Comparison of ENCODE assay signal across 22 cellular contexts in genomic region chr7:8963722-8964121, GRCh38.
DNase-seq lines count a peak whose midpoint lies in the region; ATAC-seq, FAIRE-seq and TF ChIP-seq lines count a peak whose summit lies in the region.
"Had no signal": no experiment of that assay in that cellular context is flagged by ENCODE, and none has a peak within 500 bp of the region (broad histone marks: within the 10 kb centered on the region; RNA-seq: fewer than 3 reads in every experiment).

No MANE protein-coding gene starts in this region.

- CTCF ChIA-PET in IMR-90 (lab: Yijun Ruan, JAX), result no interaction called here
- CTCF ChIA-PET in H1 (lab: Charles Lee; ENCODE audit: partially characterized antibody), result no interaction called here

- H3K9me1 ChIP-seq in IMR-90 (ENCODE audit: insufficient read depth, low read length), result no peaks in the 10 kb centered on the region

- H3K4me1 ChIP-seq in IMR-90 (ENCODE audit: control insufficient read depth, insufficient read depth, low read length) (no peaks in the 10 kb centered on the region), H1 (replicated peaks in 1 of 4; ENCODE audit: control insufficient read depth in 3 of 4, insufficient read depth in 4 of 4, low read length in 3 of 4) (no peaks in the 10 kb centered on the region)
- H3K4me1 ChIP-seq: A549; BLaER1 treated with 17β-estradiol and CSF1 and Interleukin-3, amounts not matched to agents 10 nM and 100 nM had no signal

- no TSS peak for BruUV-seq in IMR-90 (replicated peaks; lab: Mats Ljungman, UMichigan)

- dilution Hi-C loops in IMR-90 (cut with HindIII; ENCODE audit: low sequenced_read_pairs, unreplicated experiment), result no loop called here

- H2AFZ ChIP-seq in IMR-90 (replicated peaks; ENCODE audit: low read length, poor library complexity) (no peak overlapping the region), H1 (ENCODE audit: low read length) (0 out of 2 replicates have a peak overlapping the region, but pooled peaks have one; percentile 51)

- H3K14ac ChIP-seq in IMR-90 (replicated peaks; ENCODE audit: low read depth, low read length) (no peak overlapping the region), H1 (ENCODE audit: insufficient read length) (no peak overlapping the region)

- in situ Hi-C loops in IMR-90 (cut with MboI; ENCODE audit: low sequenced_read_pairs), result no loop called here

- H3K4me3 ChIP-seq in IMR-90 (ENCODE audit: insufficient read depth, low read depth, low read length) (no peak overlapping the region), H1 (ENCODE audit: extremely low read depth in 1 of 4, insufficient read depth in 2 of 4, low read depth in 3 of 4, low read length in 4 of 4) (no peak overlapping the region), H7 (ENCODE audit: insufficient read depth, low read depth, low read length) (no peak overlapping the region)
- H3K4me3 ChIP-seq: A549; BLaER1 treated with 17β-estradiol and CSF1 and Interleukin-3, amounts not matched to agents 10 nM and 100 nM; GM12878 had no signal

- intact Hi-C loops in IMR-90 (cut with micrococcal nuclease), result no loop called here

- no peak overlapping the region for H2AK5ac ChIP-seq in IMR-90 (ENCODE audit: low read depth, low read length)
- H2AK5ac ChIP-seq in H1 (ENCODE audit: low read depth, low read length), result no peak overlapping the region

- H2BK5ac ChIP-seq in IMR-90 (ENCODE audit: low read depth, low read length, poor library complexity, severe bottlenecking) (no peak overlapping the region), H1 (ENCODE audit: low read depth, low read length) (no peak overlapping the region)

- H3K27me3 ChIP-seq in IMR-90 (ENCODE audit: control insufficient read depth, insufficient read depth, low read length), result no peaks in the 10 kb centered on the region
- H3K27me3 ChIP-seq in H1 (replicated peaks in 1 of 4; ENCODE audit: control insufficient read depth in 3 of 4, extremely low read depth in 1 of 4, insufficient read depth in 3 of 4, low read length in 3 of 4), result no peaks in the 10 kb centered on the region
- H3K27me3 ChIP-seq in H7 (ENCODE audit: control insufficient read depth, insufficient read depth, low read length), result no peaks in the 10 kb centered on the region
- H3K27me3 ChIP-seq: BLaER1 treated with 17β-estradiol and CSF1 and Interleukin-3, amounts not matched to agents 10 nM and 100 nM had no signal

- H4K8ac ChIP-seq in IMR-90 (ENCODE audit: low read depth in 2 of 2, low read length in 2 of 2), result no peak overlapping the region
- no peak overlapping the region for H4K8ac ChIP-seq in H1 (ENCODE audit: extremely low read depth, insufficient read depth, low read length)

- ATAC-seq in IMR-90 (ENCODE audit: low read depth), result no peak
- ATAC-seq: A549, GM12878 had no signal

- no peaks in the 10 kb centered on the region for H3K23me2 ChIP-seq in H1 (ENCODE audit: low read depth, low read length)

- H3K4me2 ChIP-seq in IMR-90 (ENCODE audit: low read depth, low read length), result no peak overlapping the region
- H3K4me2 ChIP-seq in H1 (ENCODE audit: insufficient read depth in 1 of 2, low read depth in 2 of 2, low read length in 2 of 2), result no peak overlapping the region
- H3K4me2 ChIP-seq: A549; BLaER1 treated with 17β-estradiol and CSF1 and Interleukin-3, amounts not matched to agents 10 nM and 100 nM had no signal

- H3K18ac ChIP-seq in IMR-90 (ENCODE audit: low read depth, low read length), result no peak overlapping the region
- H3K18ac ChIP-seq in H1 (ENCODE audit: extremely low read depth, low read length), result no peak overlapping the region

- POLR2A ChIA-PET in IMR-90 (lab: Charles Lee; ENCODE audit: unreplicated experiment), result no interaction called here
- POLR2A ChIA-PET in H1 (lab: Charles Lee; ENCODE audit: partially characterized antibody), result no interaction called here

- H3K56ac ChIP-seq in IMR-90 (ENCODE audit: extremely low read depth, insufficient read depth, low read length) (no peak overlapping the region), H1 (replicated peaks; ENCODE audit: insufficient read length, low read depth, low read length) (no peak overlapping the region)

- H3K23ac ChIP-seq in IMR-90 (ENCODE audit: low read depth, low read length) (no peak overlapping the region), H1 (ENCODE audit: insufficient read length) (no peak overlapping the region)

- no peak overlapping the region for H2BK120ac ChIP-seq in IMR-90 (ENCODE audit: low read depth, low read length)
- H2BK120ac ChIP-seq in H1 (replicated peaks; ENCODE audit: low read depth, low read length), result no peak overlapping the region

- H3K79me2 ChIP-seq in H1 (ENCODE audit: control insufficient read depth in 1 of 2, insufficient read depth in 2 of 2, low read length in 2 of 2), result no peaks in the 10 kb centered on the region

- H2AK9ac ChIP-seq in IMR-90 (replicated peaks; ENCODE audit: low read depth, low read length, poor library complexity), result no peak overlapping the region

- no peak overlapping the region for H3K4ac ChIP-seq in IMR-90 (ENCODE audit: low read depth, low read length)
- no peak overlapping the region for H3K4ac ChIP-seq in H1 (replicated peaks; ENCODE audit: insufficient read length, low read depth, low read length)

- FAIRE-seq in H1 (lab: Jason Lieb, UNC), result no peak
- FAIRE-seq: A549, GM12878, GM12892, GM18507 had no signal

- H3K9me3 ChIP-seq in IMR-90 (ENCODE audit: control insufficient read depth, insufficient read depth, low read length) (peaks cover 3% of the 10 kb centered on the region; the same call in 1 of the 2 replicates), H1 (ENCODE audit: insufficient read depth in 2 of 2, low read depth in 1 of 2, low read length in 1 of 2) (no peaks in the 10 kb centered on the region)
- H3K9me3 ChIP-seq: A549; BLaER1 treated with 17β-estradiol and CSF1 and Interleukin-3, amounts not matched to agents 10 nM and 100 nM had no signal

- H4K91ac ChIP-seq in IMR-90 (ENCODE audit: insufficient read depth, low read depth, low read length) (no peak overlapping the region), H1 (replicated peaks; ENCODE audit: insufficient read length, low read length) (no peak overlapping the region)

- H3K36me3 ChIP-seq in IMR-90 (ENCODE audit: control insufficient read depth, insufficient read depth, low read length) (no peaks in the 10 kb centered on the region), H1 (ENCODE audit: control insufficient read depth in 2 of 4, insufficient read depth in 4 of 4, low read length in 3 of 4) (no peaks in the 10 kb centered on the region), H7 (replicated peaks; ENCODE audit: control insufficient read depth, insufficient read depth, low read length) (no peaks in the 10 kb centered on the region)
- H3K36me3 ChIP-seq: BLaER1 treated with 17β-estradiol and CSF1 and Interleukin-3, amounts not matched to agents 10 nM and 100 nM had no signal

- no peak overlapping the region for H2BK12ac ChIP-seq in H1 (ENCODE audit: low read depth, low read length)

- TF ChIP-seq POLR2A in IMR-90 (IDR thresholded peaks at IDR 0.05; ENCODE audit: low read depth, low read length) (no peak), H1 (IDR thresholded peaks at IDR 0.05; ENCODE audit: control extremely low read depth in 1 of 2, low read depth in 2 of 2, low read length in 2 of 2) (no peak)

- TF ChIP-seq EP300 in H1 (IDR thresholded peaks at IDR 0.05; ENCODE audit: borderline replicate concordance in 1 of 2, low read depth in 2 of 2, low read length in 2 of 2), result no peak

- H4K20me1 ChIP-seq in IMR-90 (ENCODE audit: insufficient read depth, low read length) (no peaks in the 10 kb centered on the region), H1 (replicated peaks in 1 of 2; ENCODE audit: control insufficient read depth in 1 of 2, insufficient read depth in 2 of 2, low read length in 2 of 2) (no peaks in the 10 kb centered on the region)
- H4K20me1 ChIP-seq: BLaER1 treated with 17β-estradiol and CSF1 and Interleukin-3, amounts not matched to agents 10 nM and 100 nM had no signal

- H3K9ac ChIP-seq in IMR-90 (ENCODE audit: low read depth, low read length) (no peak overlapping the region), H1 (replicated peaks in 1 of 4; ENCODE audit: extremely low read depth in 1 of 4, low read depth in 3 of 4, low read length in 3 of 4) (no peak overlapping the region)
- H3K9ac ChIP-seq: BLaER1 treated with 17β-estradiol and CSF1 and Interleukin-3, amounts not matched to agents 10 nM and 100 nM had no signal

- H2BK20ac ChIP-seq in IMR-90 (ENCODE audit: low read depth, low read length) (no peak overlapping the region), H1 (ENCODE audit: low read length) (no peak overlapping the region)

- no peak overlapping the region for H2BK15ac ChIP-seq in IMR-90 (ENCODE audit: low read depth, low read length)
- H2BK15ac ChIP-seq in H1 (ENCODE audit: low read length), result no peak overlapping the region

- no CpG with 5 or more reads among the region's 2 CpGs for WGBS in IMR-90 (ENCODE audit: extremely low coverage in 2 of 2, insufficient read length in 1 of 2), 2 experiments
- WGBS in H1 (ENCODE audit: extremely low coverage in 1 of 2, insufficient coverage in 1 of 2, insufficient read length in 1 of 2, insufficient replicate concordance in 2 of 2, low coverage in 1 of 2, low lambda C conversion rate in 2 of 2, missing lambda C conversion rate in 1 of 2), 2 experiments, result 96% methylated on average over 2 of the region's 2 CpGs; no CpG with 5 or more reads in 1 of the 2 experiments

- TF ChIP-seq RAD21 in IMR-90 (IDR thresholded peaks at IDR 0.05; ENCODE audit: low read length) (no peak), H1 (IDR thresholded peaks at IDR 0.05 in 1 of 2, conservative IDR thresholded peaks at IDR 0.05 in 1 of 2; ENCODE audit: low read depth in 2 of 2, low read length in 2 of 2) (no peak)

- DNase-seq in DMS53 (lab: John Stamatoyannopoulos, UW), result peak; percentile 36
- DNase-seq in DMS53 treated with DMSO at 0.1 percent for 48 hours (lab: John Stamatoyannopoulos, UW; ENCODE audit: unreplicated experiment), result no peak
- no peak for DNase-seq in IMR-90
- DNase-seq in H1 (ENCODE audit: low read depth in 1 of 2, low spot score in 2 of 2), result no peak
- DNase-seq in H7, result no peak
- DNase-seq: AML-193; CD4-positive, alpha-beta memory T cell; CD4-positive, CD25-positive, alpha-beta regulatory T cell; CD8-positive, alpha-beta memory T cell; COR-L47; DMS 273 treated with DMSO at 0.1 percent for 48 hours; DMS153; DMS79; DND-41; EL; GDM1 had no signal

- H3K27ac ChIP-seq in IMR-90 (ENCODE audit: insufficient read depth, low read length), result no peak overlapping the region
- H3K27ac ChIP-seq in H1 (ENCODE audit: low read depth, low read length), result no peak overlapping the region
- H3K27ac ChIP-seq: 22Rv1; A549; BLaER1 treated with 17β-estradiol and CSF1 and Interleukin-3, amounts not matched to agents 10 nM and 100 nM had no signal

- H3K79me1 ChIP-seq in IMR-90 (ENCODE audit: low read depth in 1 of 2, low read length in 2 of 2) (no peaks in the 10 kb centered on the region), H1 (ENCODE audit: low read depth, low read length) (no peaks in the 10 kb centered on the region)

- H4K5ac ChIP-seq in IMR-90 (ENCODE audit: low read depth, low read length) (no peak overlapping the region), H1 (ENCODE audit: insufficient read length, low read depth, low read length) (no peak overlapping the region)

- TF ChIP-seq CTCF in IMR-90 (conservative IDR thresholded peaks at IDR 0.05; ENCODE audit: low read depth, low read length) (no peak), H1 (IDR thresholded peaks at IDR 0.05; ENCODE audit: control extremely low read depth in 1 of 3, insufficient read depth in 1 of 3, low read depth in 1 of 3, low read length in 3 of 3) (no peak)

TF ChIP-seq in H1, 55 proteins besides CTCF, POLR2A, EP300 and RAD21 (continues in another document):
- no peak for TF ChIP-seq TBP (IDR thresholded peaks at IDR 0.05; ENCODE audit: low read depth, low read length)
